In the genomic region with DNA sequence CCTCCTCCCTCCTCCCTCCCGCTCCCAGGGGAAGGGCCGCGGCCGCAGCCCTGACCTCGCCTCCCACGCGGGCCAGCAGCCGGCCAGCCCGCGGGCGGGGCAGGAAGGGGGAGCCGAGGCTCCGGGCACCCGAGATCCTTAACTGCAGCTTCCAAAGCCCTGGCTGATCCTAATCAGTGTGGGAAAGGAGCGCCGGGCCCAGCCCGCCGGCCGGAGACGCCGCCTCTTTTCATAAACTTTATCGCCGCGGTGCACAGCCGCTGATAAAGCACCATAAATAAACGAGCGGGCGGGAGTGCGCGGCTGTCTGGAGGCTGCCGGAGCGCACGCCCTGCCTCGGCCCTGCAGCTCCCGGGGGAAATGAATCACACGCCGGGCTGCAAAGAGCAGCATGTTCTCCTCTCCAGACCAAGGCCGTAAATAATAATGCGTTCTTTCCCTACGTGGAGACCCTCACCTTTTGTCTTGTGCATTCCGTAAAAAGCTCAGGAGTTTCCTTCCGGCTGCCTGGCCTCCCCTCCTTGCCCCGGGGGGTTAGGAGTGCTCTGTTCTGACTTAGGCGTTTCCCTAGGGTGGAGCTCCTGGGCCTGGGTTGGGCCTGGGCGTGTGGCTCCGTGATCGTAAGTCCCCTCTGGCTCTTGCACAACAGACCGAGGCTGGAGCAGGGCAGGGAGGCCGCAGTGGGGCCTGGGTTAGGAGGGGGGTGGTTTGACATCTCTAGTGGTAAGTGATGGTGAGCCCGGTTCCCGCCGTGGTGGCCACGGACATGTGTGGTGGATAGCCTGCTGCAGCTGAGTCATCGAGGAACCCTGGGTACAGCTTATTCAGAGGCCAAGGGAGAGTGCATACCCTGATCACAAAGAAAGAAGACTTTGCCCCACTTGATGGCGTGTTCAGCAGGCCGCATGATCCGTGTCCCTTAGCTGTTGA, we compare ENCODE assay signal across 8 cellular contexts.
DNase-seq lines count a peak whose midpoint lies in the region; ATAC-seq and TF ChIP-seq lines count a peak whose summit lies in the region.

No MANE protein-coding gene starts in this region.

- peaks cover 0 to 6% of the 10 kb centered on the region in 2 donors for H3K4me1 ChIP-seq in breast epithelium
- peaks cover 32 to 41% of the 10 kb centered on the region in 2 donors for H3K4me1 ChIP-seq in gastrocnemius medialis

- TF ChIP-seq CTCF in GM20000 (IDR thresholded peaks at IDR 0.05; ENCODE audit: extremely low read depth, missing control alignments): no peak
- TF ChIP-seq CTCF in breast epithelium (IDR thresholded peaks at IDR 0.05): no peak
- no peak for TF ChIP-seq CTCF in gastrocnemius medialis (IDR thresholded peaks at IDR 0.05 in 4 of 5, conservative IDR thresholded peaks at IDR 0.05 in 1 of 5)

- H3K27ac ChIP-seq in breast epithelium (peak overlapping the region; percentile 81 to 87), gastrocnemius medialis (peak overlapping the region; percentile 85 to 90 (median 86))

- no peak for TF ChIP-seq POLR2A in breast epithelium (IDR thresholded peaks at IDR 0.05)
- peak; percentile 13 to 27 for TF ChIP-seq POLR2A in gastrocnemius medialis (IDR thresholded peaks at IDR 0.05)

- no peaks in the 10 kb centered on the region for H3K27me3 ChIP-seq in breast epithelium
- H3K27me3 ChIP-seq in gastrocnemius medialis: no peaks in the 10 kb centered on the region

- DNase-seq in DMS 273 (lab: John Stamatoyannopoulos, UW; ENCODE audit: unreplicated experiment) (peak; percentile 93), GM20000 (ENCODE audit: low spot score) (peak; percentile 81), HS-5 (ENCODE audit: low read depth) (peak; percentile 81), RPMI7951 (ENCODE audit: low read depth) (peak; percentile 99), breast epithelium (ENCODE audit: low spot score in 2 of 2) (peak; percentile 62 to 74), iPS-NIHi11 (ENCODE audit: low spot score) (peak; percentile 78), gastrocnemius medialis (peak; percentile 74 to 85)

- H3K4me3 ChIP-seq in breast epithelium (peak overlapping the region; percentile 28 to 65 (median 51)), gastrocnemius medialis (peak overlapping the region; percentile 43 to 54 (median 52))

- no peaks in the 10 kb centered on the region for H3K9me3 ChIP-seq in breast epithelium
- H3K9me3 ChIP-seq in gastrocnemius medialis: no peaks in the 10 kb centered on the region

- ATAC-seq in gastrocnemius medialis (peak; percentile 74 to 82), GM18858 (IDR thresholded peaks at IDR 0.05; ENCODE audit: unreplicated experiment) (no peak)

- H3K36me3 ChIP-seq in breast epithelium: no peaks in the 10 kb centered on the region
- no peaks in the 10 kb centered on the region for H3K36me3 ChIP-seq in gastrocnemius medialis

- intact Hi-C loops in breast epithelium (cut with DNase I; ENCODE audit: low total_unique reads) (no loop called here), gastrocnemius medialis (cut with DNase I; ENCODE audit: low total_unique reads) (loop anchor here (1.0 to 2.0 kb wide), 3 partner anchors 61 to 273 kb away; no protein-coding TSS in a partner anchor)

- in situ Hi-C loops in gastrocnemius medialis (cut with MboI; ENCODE audit: low sequenced_read_pairs in 4 of 4): loop anchor here in 2 of 4 donors (5.0 to 10.0 kb wide), 2 partner anchors 61 to 134 kb away; partner anchors contain the start of gene HES1 (in 1 of the 2)
